ENCODE assay signal across 26 cellular contexts in the genomic region with DNA sequence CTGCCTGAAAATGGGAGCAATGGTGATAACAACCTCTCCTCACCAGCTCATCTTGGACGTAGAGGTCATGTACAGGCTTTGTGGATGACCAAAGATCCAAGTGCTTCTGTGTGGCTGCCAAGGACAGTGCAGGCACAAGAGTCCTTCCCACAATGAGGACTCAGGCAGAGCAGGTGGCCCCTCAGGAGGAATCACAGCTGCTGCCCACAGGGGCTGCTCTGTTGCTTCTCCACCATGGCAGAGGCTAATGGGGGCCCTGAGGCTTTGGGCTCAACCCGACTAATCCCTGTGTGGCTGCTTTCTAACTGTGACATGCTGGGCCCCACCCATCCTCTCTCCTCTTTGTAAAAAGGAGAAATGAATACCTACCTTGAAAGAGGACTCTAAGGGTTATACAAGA.
"Had no signal": no experiment of that assay in that cellular context is flagged by ENCODE, and none has a peak within 500 bp of the region (broad histone marks: within the 10 kb centered on the region; RNA-seq: fewer than 3 reads in every experiment).

No MANE protein-coding gene starts in this region.

- H3K9me3 Mint-ChIP-seq: activated CD4-positive, alpha-beta T cell treated with anti-CD3 and anti-CD28 coated beads, Interleukin-2, amount 10 ng/mL, durations not matched to agents 7 days and 5 days; activated naive CD4-positive, alpha-beta T cell treated with anti-CD3 and anti-CD28 coated beads, Interleukin-2, amount 50 U/mL, for 24 hours; activated naive CD8-positive, alpha-beta T cell treated with anti-CD3 and anti-CD28 coated beads, Interleukin-2, amount 10 ng/mL, durations not matched to agents 7 days and 5 days; activated T-cell treated with anti-CD3 and anti-CD28 coated beads, Interleukin-2, amount 50 U/mL, for 24 hours; activated T-helper 2 cell treated with anti-CD3 and anti-CD28 coated beads, Interferon-gamma antibody, Interleukin-2, Interleukin-4, amounts not matched to agents 10 μg/mL and 5 μg/mL and 100 μg/mL, durations not matched to agents 14 hours and 24 hours and 36 hours; central memory CD8-positive, alpha-beta T cell had no signal

- H3K4me1 Mint-ChIP-seq: activated CD4-positive, alpha-beta T cell treated with anti-CD3 and anti-CD28 coated beads for 36 hours; activated CD4-positive, alpha-beta T cell treated with anti-CD3 and anti-CD28 coated beads, Interleukin-2, amount 10 ng/mL, durations not matched to agents 7 days and 5 days; activated naive CD4-positive, alpha-beta T cell treated with anti-CD3 and anti-CD28 coated beads, Interleukin-2, amount 50 U/mL, for 24 hours; activated naive CD8-positive, alpha-beta T cell treated with anti-CD3 and anti-CD28 coated beads, Interleukin-2, amount 10 ng/mL, durations not matched to agents 7 days and 5 days; central memory CD8-positive, alpha-beta T cell had no signal

- H3K27ac ChIP-seq: ascending aorta, cardiac muscle cell, SJCRH30, SK-N-MC had no signal

- DNase-seq: activated CD4-positive, alpha-beta T cell treated with anti-CD3 and anti-CD28 coated beads for 36 hours; activated CD4-positive, alpha-beta T cell treated with anti-CD3 and anti-CD28 coated beads, Interleukin-2, amount 10 ng/mL, durations not matched to agents 7 days and 5 days; activated CD4-positive, alpha-beta T cell treated with anti-CD3 and anti-CD28 coated beads, Interleukin-2, amount 50 U/mL, for 48 hours; activated CD8-positive, alpha-beta T cell treated with anti-CD3 and anti-CD28 coated beads, Interleukin-2, amount 10 ng/mL, durations not matched to agents 7 days and 5 days; activated gamma-delta T cell; activated naive CD4-positive, alpha-beta T cell treated with Interleukin-2 at 50 U/mL for 16 hours; activated naive CD8-positive, alpha-beta T cell treated with anti-CD3 and anti-CD28 coated beads, Interleukin-2, amount 10 ng/mL, durations not matched to agents 7 days and 5 days; activated T-cell treated with anti-CD3 and anti-CD28 coated beads, Interleukin-2, amount 50 U/mL, for 24 hours; amygdala; NCI-H1105 treated with DMSO at 0.1 percent for 48 hours; NCI-H1436; NCI-H1694; NCI-H2029; NCI-H345; NCI-H526 treated with DMSO at 0.1 percent for 48 hours; NCI-H774; SHP77; T1000 had no signal

- ATAC-seq: activated CD4-positive, alpha-beta T cell treated with anti-CD3 and anti-CD28 coated beads for 36 hours; activated CD8-positive, alpha-beta T cell treated with anti-CD3 and anti-CD28 coated beads, Interleukin-2, amount 10 ng/mL, durations not matched to agents 7 days and 5 days; Panc1 had no signal

- H3K27ac Mint-ChIP-seq: activated CD4-positive, alpha-beta T cell treated with anti-CD3 and anti-CD28 coated beads for 36 hours; activated CD4-positive, alpha-beta T cell treated with anti-CD3 and anti-CD28 coated beads, Interleukin-2, amount 10 ng/mL, durations not matched to agents 7 days and 5 days; activated CD8-positive, alpha-beta T cell treated with anti-CD3 and anti-CD28 coated beads, Interleukin-2, amount 10 ng/mL, durations not matched to agents 7 days and 5 days; activated naive CD4-positive, alpha-beta T cell treated with anti-CD3 and anti-CD28 coated beads, Interleukin-2, amount 50 U/mL, for 24 hours; activated naive CD8-positive, alpha-beta T cell treated with anti-CD3 and anti-CD28 coated beads, Interleukin-2, amount 10 ng/mL, durations not matched to agents 7 days and 5 days; activated T-cell treated with anti-CD3 and anti-CD28 coated beads, Interleukin-2, amount 50 U/mL, for 24 hours; activated T-helper 2 cell treated with anti-CD3 and anti-CD28 coated beads, Interferon-gamma antibody, Interleukin-2, Interleukin-4, amounts not matched to agents 10 μg/mL and 5 μg/mL and 100 μg/mL, durations not matched to agents 14 hours and 24 hours and 36 hours had no signal

- H3K27me3 Mint-ChIP-seq: activated CD4-positive, alpha-beta T cell treated with anti-CD3 and anti-CD28 coated beads, Interleukin-2, amount 10 ng/mL, durations not matched to agents 7 days and 5 days; activated naive CD4-positive, alpha-beta T cell treated with anti-CD3 and anti-CD28 coated beads, Interleukin-2, amount 50 U/mL, for 24 hours; activated T-cell treated with anti-CD3 and anti-CD28 coated beads, Interleukin-2, amount 50 U/mL, for 24 hours had no signal

- H3K4me1 ChIP-seq: ascending aorta, SJCRH30 had no signal

- H3K4me3 ChIP-seq: ascending aorta, cardiac muscle cell, SJCRH30, SK-N-MC had no signal

- H3K36me3 Mint-ChIP-seq: activated naive CD4-positive, alpha-beta T cell treated with anti-CD3 and anti-CD28 coated beads, Interleukin-2, amount 50 U/mL, for 24 hours; activated naive CD8-positive, alpha-beta T cell treated with anti-CD3 and anti-CD28 coated beads, Interleukin-2, amount 10 ng/mL, durations not matched to agents 7 days and 5 days had no signal

- H3K4me3 Mint-ChIP-seq: activated CD4-positive, alpha-beta T cell treated with anti-CD3 and anti-CD28 coated beads for 36 hours; activated CD4-positive, alpha-beta T cell treated with anti-CD3 and anti-CD28 coated beads, Interleukin-2, amount 10 ng/mL, durations not matched to agents 7 days and 5 days; activated CD8-positive, alpha-beta T cell treated with anti-CD3 and anti-CD28 coated beads, Interleukin-2, amount 10 ng/mL, durations not matched to agents 7 days and 5 days; activated naive CD4-positive, alpha-beta T cell treated with anti-CD3 and anti-CD28 coated beads, Interleukin-2, amount 50 U/mL, for 24 hours; activated naive CD8-positive, alpha-beta T cell treated with anti-CD3 and anti-CD28 coated beads, Interleukin-2, amount 10 ng/mL, durations not matched to agents 7 days and 5 days; activated T-cell treated with anti-CD3 and anti-CD28 coated beads, Interleukin-2, amount 50 U/mL, for 24 hours; central memory CD8-positive, alpha-beta T cell had no signal

- H3K27me3 ChIP-seq: ascending aorta, cardiac muscle cell had no signal

- H3K9me3 ChIP-seq: ascending aorta, SJCRH30 had no signal

- H3K36me3 ChIP-seq: ascending aorta, cardiac muscle cell, SJCRH30 had no signal
